In genomic region chr1:11272842-11273594, GRCh38 we compare ENCODE assay signal across 1 cellular context.
TF ChIP-seq lines count a peak whose summit lies in the region.

UBIAD1 (plus strand) TSS chr1:11273198; CDS start chr1:11273532, 334 bp downstream.

TF ChIP-seq in HepG2, 621 proteins besides CTCF, POLR2A, EP300 and RAD21 (continued from another document and continues in another):
- TF ChIP-seq ZNF597 (CRISPR knock-in tag; IDR thresholded peaks at IDR 0.05) = no peak
- TF ChIP-seq NFYC (CRISPR knock-in tag; IDR thresholded peaks at IDR 0.05) = no peak
- TF ChIP-seq POLR2G (IDR thresholded peaks at IDR 0.05; ENCODE audit: low read depth, low read length) = peak; percentile 85
- TF ChIP-seq GATAD2A (CRISPR knock-in tag; IDR thresholded peaks at IDR 0.05) = no peak
- no peak for TF ChIP-seq RFX3 (CRISPR knock-in tag; IDR thresholded peaks at IDR 0.05)
- TF ChIP-seq IRF2 (CRISPR knock-in tag; IDR thresholded peaks at IDR 0.05) = no peak
- no peak for TF ChIP-seq ZBTB1 (CRISPR knock-in tag; IDR thresholded peaks at IDR 0.05; ENCODE audit: borderline replicate concordance)
- peak; percentile 58; the same call in 1 of the 2 replicates for TF ChIP-seq ZNF33B (CRISPR knock-in tag; IDR thresholded peaks at IDR 0.05)
- TF ChIP-seq ZNF232 (CRISPR knock-in tag; IDR thresholded peaks at IDR 0.05; ENCODE audit: borderline replicate concordance) = peak; percentile 79; the same call in 1 of the 2 replicates
- TF ChIP-seq RERE (CRISPR knock-in tag; IDR thresholded peaks at IDR 0.05; ENCODE audit: low read depth) = no peak
- no peak for TF ChIP-seq CERS6 (CRISPR knock-in tag; IDR thresholded peaks at IDR 0.05)
- no peak for TF ChIP-seq SOX6 (IDR thresholded peaks at IDR 0.05)
- TF ChIP-seq SOX6 (CRISPR knock-in tag; IDR thresholded peaks at IDR 0.05) = peak; percentile 51; the same call in 1 of the 2 replicates
- no peak for TF ChIP-seq SAFB2 (CRISPR knock-in tag; IDR thresholded peaks at IDR 0.05; ENCODE audit: borderline replicate concordance, low read depth)
- TF ChIP-seq TRIM24 (CRISPR knock-in tag; IDR thresholded peaks at IDR 0.05) = no peak
- TF ChIP-seq SRSF9 (IDR thresholded peaks at IDR 0.05; ENCODE audit: borderline replicate concordance, insufficient read depth, low read depth, low read length, poor library complexity, severe bottlenecking) = no peak
- TF ChIP-seq ZNF431 (CRISPR knock-in tag; IDR thresholded peaks at IDR 0.05; ENCODE audit: borderline replicate concordance, low read depth) = no peak
- TF ChIP-seq SETDB1 (CRISPR knock-in tag; IDR thresholded peaks at IDR 0.05; ENCODE audit: borderline replicate concordance) = no peak
- TF ChIP-seq CBFB (CRISPR knock-in tag; IDR thresholded peaks at IDR 0.05) = 0 out of 2 replicates have a peak, but pooled peaks have one; percentile 38
- peak; percentile 16; the same call in 1 of the 2 replicates for TF ChIP-seq RXRA (CRISPR knock-in tag; IDR thresholded peaks at IDR 0.05)
- TF ChIP-seq NAIF1 (CRISPR knock-in tag; IDR thresholded peaks at IDR 0.05; ENCODE audit: borderline replicate concordance) = no peak
- TF ChIP-seq NONO (IDR thresholded peaks at IDR 0.05) = no peak
- TF ChIP-seq NONO (CRISPR knock-in tag; conservative IDR thresholded peaks at IDR 0.05) = peak; percentile 87
- peak; percentile 87 for TF ChIP-seq ZNF687 (CRISPR knock-in tag; IDR thresholded peaks at IDR 0.05)
- TF ChIP-seq ZKSCAN5 (CRISPR knock-in tag; IDR thresholded peaks at IDR 0.05) = no peak
- peak; percentile 23; the same call in 1 of the 2 replicates for TF ChIP-seq ARHGAP35 (CRISPR knock-in tag; IDR thresholded peaks at IDR 0.05; ENCODE audit: borderline replicate concordance)
- no peak for TF ChIP-seq NR2F6 (IDR thresholded peaks at IDR 0.05)
- TF ChIP-seq NR2F6 (CRISPR knock-in tag; IDR thresholded peaks at IDR 0.05) = no peak
- TF ChIP-seq ZBTB7B (CRISPR knock-in tag; IDR thresholded peaks at IDR 0.05) = no peak
- no peak for TF ChIP-seq ZNF256 (CRISPR knock-in tag; conservative IDR thresholded peaks at IDR 0.05)
- TF ChIP-seq ZNF776 (CRISPR knock-in tag; IDR thresholded peaks at IDR 0.05) = peak; percentile 29; the same call in 1 of the 2 replicates
- peak; percentile 44; the same call in 1 of the 2 replicates for TF ChIP-seq FOXC1 (CRISPR knock-in tag; IDR thresholded peaks at IDR 0.05; ENCODE audit: borderline replicate concordance)
- no peak for TF ChIP-seq ZBTB37 (CRISPR knock-in tag; IDR thresholded peaks at IDR 0.05)
- TF ChIP-seq ARID3A (IDR thresholded peaks at IDR 0.05; ENCODE audit: low read depth, low read length) = no peak
- TF ChIP-seq ZNF781 (CRISPR knock-in tag; IDR thresholded peaks at IDR 0.05; ENCODE audit: borderline replicate concordance, not compliant biosample characterization) = no peak
- no peak for TF ChIP-seq ZNF580 (CRISPR knock-in tag; IDR thresholded peaks at IDR 0.05; ENCODE audit: borderline replicate concordance, low read depth)
- no peak for TF ChIP-seq MEIS2 (CRISPR knock-in tag; IDR thresholded peaks at IDR 0.05)
- TF ChIP-seq ZNF616 (CRISPR knock-in tag; IDR thresholded peaks at IDR 0.05; ENCODE audit: low read depth) = no peak
- no peak for TF ChIP-seq ZIK1 (CRISPR knock-in tag; IDR thresholded peaks at IDR 0.05; ENCODE audit: borderline replicate concordance, low read depth)
- no peak for TF ChIP-seq KLF13 (CRISPR knock-in tag; IDR thresholded peaks at IDR 0.05)
- TF ChIP-seq PBX3 (CRISPR knock-in tag; IDR thresholded peaks at IDR 0.05; ENCODE audit: borderline replicate concordance) = no peak; the same call in 1 of the 2 replicates
- peak; percentile 83 for TF ChIP-seq ZNF567 (CRISPR knock-in tag; IDR thresholded peaks at IDR 0.05; ENCODE audit: borderline replicate concordance)
- peak; percentile 70; the same call in 1 of the 2 replicates for TF ChIP-seq BRCA1 (CRISPR knock-in tag; IDR thresholded peaks at IDR 0.05)
- TF ChIP-seq RBM39 (IDR thresholded peaks at IDR 0.05; ENCODE audit: low read depth, low read length, poor library complexity, severe bottlenecking) = peak; percentile 71
- peak; percentile 85; the same call in 1 of the 2 replicates for TF ChIP-seq ZNF383 (CRISPR knock-in tag; IDR thresholded peaks at IDR 0.05; ENCODE audit: borderline replicate concordance)
- no peak for TF ChIP-seq CREBL2 (CRISPR knock-in tag; IDR thresholded peaks at IDR 0.05; ENCODE audit: borderline replicate concordance)
- no peak; the same call in 1 of the 2 replicates for TF ChIP-seq ZNF564 (CRISPR knock-in tag; IDR thresholded peaks at IDR 0.05)
- TF ChIP-seq GPBP1L1 (CRISPR knock-in tag; IDR thresholded peaks at IDR 0.05) = no peak
- no peak for TF ChIP-seq RBM22 (optimal IDR thresholded peaks at IDR 0.05; ENCODE audit: low read length)
- no peak for TF ChIP-seq CBX5 (CRISPR knock-in tag; IDR thresholded peaks at IDR 0.05; ENCODE audit: borderline replicate concordance)
- TF ChIP-seq MTA1 (CRISPR knock-in tag; IDR thresholded peaks at IDR 0.05; ENCODE audit: borderline replicate concordance) = no peak
